Comparison of ENCODE assay signal across 8 cellular contexts in genomic region chr3:137032465-137033120, GRCh38.
DNase-seq lines count a peak whose midpoint lies in the region; ATAC-seq and TF ChIP-seq lines count a peak whose summit lies in the region.

No MANE protein-coding gene starts in this region.

- WGBS in lower leg skin, 2 donors, result 15 to 20% methylated on average over 30 of the region's 31 CpGs

- peak; percentile 76 to 99 (median 96) for TF ChIP-seq CTCF in dorsolateral prefrontal cortex (IDR thresholded peaks at IDR 0.05 in 54 of 56, conservative IDR thresholded peaks at IDR 0.05 in 2 of 56; ENCODE audit: low read depth in 1 of 56, partially characterized antibody in 56 of 56)
- TF ChIP-seq CTCF in lower leg skin (IDR thresholded peaks at IDR 0.05), result peak in 1 of 3 donors; percentile 74

- no peak for TF ChIP-seq POLR2A in lower leg skin (IDR thresholded peaks at IDR 0.05)

- peaks cover 0 to 4% (median 0%) of the 10 kb centered on the region in 45 donors for H3K27me3 ChIP-seq in dorsolateral prefrontal cortex

- intact Hi-C loops in dorsolateral prefrontal cortex (cut with DNase I), result loop anchor here in 1 of 2 donors (10.0 kb wide), 2 partner anchors 638 to 912 kb away; no protein-coding TSS in a partner anchor
- intact Hi-C loops in lower leg skin (cut with DNase I; ENCODE audit: low total_unique reads), result loop anchor here (5.0 kb wide), 1 partner anchor 940 kb away; no protein-coding TSS in a partner anchor

- peak overlapping the region in 2 of 59 donors; percentile 12 to 19 for H3K27ac ChIP-seq in dorsolateral prefrontal cortex

- H3K4me3 ChIP-seq in dorsolateral prefrontal cortex, result peak overlapping the region; percentile 8 to 68 (median 50)
- no peak overlapping the region for H3K4me3 ChIP-seq in lower leg skin (ENCODE audit: low read depth, poor library complexity, severe bottlenecking)

- DNase-seq in AG08395 (ENCODE audit: low spot score) (peak; percentile 92), NCI-H446 treated with DMSO at 0.1 percent for 48 hours (lab: John Stamatoyannopoulos, UW) (peak; percentile 45), dorsolateral prefrontal cortex (peak; percentile 82 to 92 (median 90)), lower leg skin (ENCODE audit: low spot score in 2 of 2) (peak; percentile 80 to 98)
- DNase-seq in activated CD4-positive, alpha-beta T cell treated with anti-CD3 and anti-CD28 coated beads, Interleukin-2, amount 50 U/mL, for 1 hour, result peak; percentile 75
- DNase-seq in stimulated activated CD4-positive, alpha-beta T cell treated with anti-CD3 and anti-CD28 coated beads, Interleukin-4, amount 100 ng/mL, for 48 hours (ENCODE audit: low read depth in 2 of 2), result peak; percentile 77 to 91

- ATAC-seq in GM18868 (IDR thresholded peaks at IDR 0.05; ENCODE audit: unreplicated experiment) (peak; percentile 91), HG03175 (IDR thresholded peaks at IDR 0.05; ENCODE audit: unreplicated experiment) (peak; percentile 85)
